ENCODE assay signal across 29 cellular contexts in the genomic region with DNA sequence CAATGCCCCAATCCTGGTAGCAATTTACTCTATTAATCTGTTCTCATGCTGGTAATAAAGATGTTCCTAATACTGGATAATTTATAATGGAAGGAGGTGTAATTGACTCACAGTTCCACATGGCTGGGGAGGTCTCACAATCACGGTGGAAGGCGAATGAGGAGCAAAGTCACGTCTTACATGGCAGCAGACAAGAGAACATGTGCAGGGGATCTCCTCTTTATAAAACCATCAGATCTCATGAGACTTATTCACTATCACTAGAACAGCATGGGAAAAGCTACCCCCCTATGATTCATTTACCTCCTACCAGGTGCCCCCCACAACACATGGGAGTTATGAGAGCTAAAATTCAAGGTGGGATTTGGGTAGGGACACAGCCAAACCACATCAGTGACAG.
"Had no signal": no experiment of that assay in that cellular context is flagged by ENCODE, and none has a peak within 500 bp of the region (broad histone marks: within the 10 kb centered on the region; RNA-seq: fewer than 3 reads in every experiment).

No MANE protein-coding gene starts in this region.

- H3K4me1 Mint-ChIP-seq: stimulated activated effector memory CD8-positive, alpha-beta T cell treated with anti-CD3 and anti-CD28 coated beads, Interleukin-12 subunit alpha, Interleukin-12 subunit beta, amount 100 ng/mL, for 72 hours; stimulated activated memory B cell treated with anti-CD40 and anti-IgM and Interleukin-4, amounts not matched to agents 10 μg/mL and 1 μg/mL and 100 μg/mL, for 72 hours; stimulated activated naive B cell treated with anti-CD40 and anti-IgM and Interleukin-4, amounts not matched to agents 10 μg/mL and 1 μg/mL and 100 μg/mL, for 72 hours; stimulated activated naive CD8-positive, alpha-beta T cell treated with anti-CD3 and anti-CD28 coated beads, Interleukin-15, amount 100 ng/mL, for 72 hours had no signal

- H3K27me3 ChIP-seq: stomach, suprapubic skin, testis, thyroid gland, tibial artery, tibial nerve, transverse colon, upper lobe of left lung, upper lobe of right lung, uterus, vagina had no signal

- H3K4me3 Mint-ChIP-seq: stimulated activated effector memory CD8-positive, alpha-beta T cell treated with anti-CD3 and anti-CD28 coated beads, Interleukin-12 subunit alpha, Interleukin-12 subunit beta, amount 100 ng/mL, for 72 hours; stimulated activated memory B cell treated with anti-CD40 and anti-IgM and Interleukin-4, amounts not matched to agents 10 μg/mL and 1 μg/mL and 100 μg/mL, for 72 hours; stimulated activated naive B cell treated with anti-CD40 and anti-IgM and Interleukin-4, amounts not matched to agents 10 μg/mL and 1 μg/mL and 100 μg/mL, for 72 hours; stimulated activated naive CD8-positive, alpha-beta T cell treated with anti-CD3 and anti-CD28 coated beads, Interleukin-15, amount 100 ng/mL, for 72 hours; stimulated activated naive CD8-positive, alpha-beta T cell treated with anti-CD3 and anti-CD28 coated beads, Interleukin-15, Interleukin-2, amounts not matched to agents 100 ng/mL and 50 ng/mL, for 24 hours; type B pancreatic cell had no signal

- H3K36me3 Mint-ChIP-seq: stimulated activated effector memory CD8-positive, alpha-beta T cell treated with anti-CD3 and anti-CD28 coated beads, Interleukin-12 subunit alpha, Interleukin-12 subunit beta, amount 100 ng/mL, for 72 hours; stimulated activated memory B cell treated with anti-CD40 and anti-IgM and Interleukin-4, amounts not matched to agents 10 μg/mL and 1 μg/mL and 100 μg/mL, for 72 hours; stimulated activated naive B cell treated with anti-CD40 and anti-IgM and Interleukin-4, amounts not matched to agents 10 μg/mL and 1 μg/mL and 100 μg/mL, for 72 hours; type B pancreatic cell had no signal

- DNase-seq: stimulated activated CD4-positive, alpha-beta T cell treated with anti-CD3 and anti-CD28 coated beads, Interleukin-2, amount 100 ng/mL, for 48 hours; stimulated activated CD4-positive, alpha-beta T cell treated with anti-CD3 and anti-CD28 coated beads, Interleukin-4, amount 100 ng/mL, for 1 hour; stimulated activated CD4-positive, alpha-beta T cell treated with anti-CD3 and anti-CD28 coated beads, Interleukin-4, amount 100 ng/mL, for 24 hours; stimulated activated CD4-positive, alpha-beta T cell treated with anti-CD3 and anti-CD28 coated beads, Interleukin-4, amount 100 ng/mL, for 4 hours; stimulated activated CD8-positive, alpha-beta memory T cell treated with anti-CD3 and anti-CD28 coated beads, Interleukin-4, amount 100 ng/mL, for 48 hours; stimulated activated naive B cell treated with anti-CD40 and anti-IgM and Interleukin-4, amounts not matched to agents 10 μg/mL and 1 μg/mL and 100 μg/mL, for 72 hours; stimulated activated naive CD4-positive, alpha-beta T cell; stimulated activated naive CD4-positive, alpha-beta T cell treated with Interleukin-2 at 50 U/mL for 16 hours; stimulated activated naive CD8-positive, alpha-beta T cell treated with anti-CD3 and anti-CD28 coated beads, Interleukin-15, amount 100 ng/mL, for 72 hours; stimulated activated naive CD8-positive, alpha-beta T cell treated with anti-CD3 and anti-CD28 coated beads, Interleukin-15, Interleukin-2, amounts not matched to agents 100 U/mL and 50 U/mL, for 24 hours; stomach; substantia nigra; testis; thyroid gland; tibial artery; transverse colon; trophoblast cell; upper lobe of left lung; upper lobe of right lung; uterus had no signal

- H3K27me3 Mint-ChIP-seq: stimulated activated memory B cell treated with anti-CD40 and anti-IgM and Interleukin-4, amounts not matched to agents 10 μg/mL and 1 μg/mL and 100 μg/mL, for 72 hours; stimulated activated naive B cell treated with anti-CD40 and anti-IgM and Interleukin-4, amounts not matched to agents 10 μg/mL and 1 μg/mL and 100 μg/mL, for 72 hours; stimulated activated naive CD8-positive, alpha-beta T cell treated with anti-CD3 and anti-CD28 coated beads, Interleukin-15, amount 100 ng/mL, for 72 hours; stimulated activated naive CD8-positive, alpha-beta T cell treated with anti-CD3 and anti-CD28 coated beads, Interleukin-15, Interleukin-2, amounts not matched to agents 100 ng/mL and 50 ng/mL, for 24 hours; type B pancreatic cell had no signal

- H3K4me1 ChIP-seq: stomach, suprapubic skin, testis, tibial nerve, transverse colon, upper lobe of left lung, upper lobe of right lung, uterus, vagina had no signal

- FAIRE-seq: urothelium cell line had no signal

- H3K4me3 ChIP-seq: stomach, suprapubic skin, testis, thoracic aorta, thyroid gland, tibial artery, tibial nerve, transverse colon, upper lobe of left lung, upper lobe of right lung, uterus, vagina had no signal

- H3K27ac Mint-ChIP-seq: stimulated activated effector memory CD8-positive, alpha-beta T cell treated with anti-CD3 and anti-CD28 coated beads, Interleukin-12 subunit alpha, Interleukin-12 subunit beta, amount 100 ng/mL, for 72 hours; stimulated activated memory B cell treated with anti-CD40 and anti-IgM and Interleukin-4, amounts not matched to agents 10 μg/mL and 1 μg/mL and 100 μg/mL, for 72 hours; stimulated activated naive B cell treated with anti-CD40 and anti-IgM and Interleukin-4, amounts not matched to agents 10 μg/mL and 1 μg/mL and 100 μg/mL, for 72 hours; stimulated activated naive CD8-positive, alpha-beta T cell treated with anti-CD3 and anti-CD28 coated beads, Interleukin-15, amount 100 ng/mL, for 72 hours; stimulated activated naive CD8-positive, alpha-beta T cell treated with anti-CD3 and anti-CD28 coated beads, Interleukin-15, Interleukin-2, amounts not matched to agents 100 ng/mL and 50 ng/mL, for 24 hours; type B pancreatic cell had no signal

- H3K36me3 ChIP-seq: stomach, suprapubic skin, thoracic aorta, thyroid gland, tibial artery, tibial nerve, transverse colon, upper lobe of left lung, upper lobe of right lung, uterus, vagina had no signal

- H3K27ac ChIP-seq: stomach, suprapubic skin, testis, thoracic aorta, thyroid gland, tibial artery, tibial nerve, transverse colon, upper lobe of left lung, upper lobe of right lung, uterus, vagina had no signal

- H3K9me3 Mint-ChIP-seq: type B pancreatic cell had no signal

- H3K9me3 ChIP-seq: suprapubic skin, testis, thoracic aorta, thyroid gland, tibial artery, tibial nerve, transverse colon, upper lobe of left lung, upper lobe of right lung, uterus, vagina had no signal

- ATAC-seq: stimulated activated effector memory CD8-positive, alpha-beta T cell treated with anti-CD3 and anti-CD28 coated beads, Interleukin-12 subunit alpha, Interleukin-12 subunit beta, amount 100 ng/mL, for 72 hours; stimulated activated memory B cell treated with anti-CD40 and anti-IgM and Interleukin-4, amounts not matched to agents 10 μg/mL and 1 μg/mL and 100 μg/mL, for 72 hours; stimulated activated naive B cell treated with anti-CD40 and anti-IgM and Interleukin-4, amounts not matched to agents 10 μg/mL and 1 μg/mL and 100 μg/mL, for 72 hours; stimulated activated naive CD8-positive, alpha-beta T cell treated with anti-CD3 and anti-CD28 coated beads, Interleukin-15, amount 100 ng/mL, for 72 hours; stimulated activated naive CD8-positive, alpha-beta T cell treated with anti-CD3 and anti-CD28 coated beads, Interleukin-15, Interleukin-2, amounts not matched to agents 100 U/mL and 50 U/mL, for 24 hours; upper lobe of right lung had no signal
